Comparison of ENCODE assay signal across 8 cellular contexts in genomic region chr13:41905600-41906254, GRCh38. TPM values are rescaled to one million over a fixed set of nuclear protein-coding genes. Genes with fewer than 3 reads are reported as not detected.
DNase-seq lines count a peak whose midpoint lies in the region; ATAC-seq and TF ChIP-seq lines count a peak whose summit lies in the region.

No MANE protein-coding gene starts in this region.

- H3K27ac ChIP-seq in heart right ventricle, result no peak overlapping the region
- no peak overlapping the region for H3K27ac ChIP-seq in liver (ENCODE audit: low read depth in 1 of 2, low read length in 2 of 2)
- no peak overlapping the region for H3K27ac ChIP-seq in testis

- intact Hi-C loops in heart right ventricle (cut with DNase I) (loop anchor here in 6 of 10 donors (5.0 to 10.0 kb wide), 4 partner anchors 199 to 209 kb away; no protein-coding TSS in a partner anchor), Right ventricle myocardium superior (cut with DNase I) (no loop called here), testis (cut with DNase I; ENCODE audit: low total_unique reads) (no loop called here)

- in situ Hi-C loops in astrocyte of the cerebellum (cut with HindIII; ENCODE audit: low sequenced_read_pairs), result no loop called here

- TF ChIP-seq RAD21 in liver (IDR thresholded peaks at IDR 0.05), result peak; percentile 90 to 93

- H3K36me3 ChIP-seq in heart right ventricle, result peaks cover 0 to 67% (median 0%) of the 10 kb centered on the region in 9 donors
- peaks cover 0 to 12% (median 10%) of the 10 kb centered on the region in 4 donors for H3K36me3 ChIP-seq in liver (ENCODE audit: control insufficient read depth in 4 of 4, insufficient read depth in 3 of 4, low read depth in 1 of 4, low read length in 3 of 4)
- H3K36me3 ChIP-seq in testis (ENCODE audit: low read depth, missing control alignments), result no peaks in the 10 kb centered on the region

- H3K9me3 ChIP-seq in heart right ventricle, result no peaks in the 10 kb centered on the region
- no peaks in the 10 kb centered on the region for H3K9me3 ChIP-seq in liver (ENCODE audit: control insufficient read depth in 4 of 4, low read length in 3 of 4)
- H3K9me3 ChIP-seq in testis, result no peaks in the 10 kb centered on the region

- peak in 4 of 8 donors; percentile 35 to 52 (median 46) for ATAC-seq in heart right ventricle
- ATAC-seq in Right ventricle myocardium superior (ENCODE audit: poor library complexity), result no peak
- peak; percentile 84 for ATAC-seq in HG02610 (IDR thresholded peaks at IDR 0.05; ENCODE audit: unreplicated experiment)

- TF ChIP-seq CTCF in heart right ventricle (IDR thresholded peaks at IDR 0.05) (peak; percentile 17 to 72 (median 57)), NB4 (IDR thresholded peaks at IDR 0.05; ENCODE audit: low read depth, low read length) (peak; percentile 19), astrocyte of the cerebellum (IDR thresholded peaks at IDR 0.05; ENCODE audit: low read depth, low read length, missing control alignments) (peak; percentile 47), liver (IDR thresholded peaks at IDR 0.05; ENCODE audit: low read depth, low read length, missing input control) (peak; percentile 65), testis (IDR thresholded peaks at IDR 0.05) (no peak)

- DNase-seq in heart right ventricle (no peak), Right ventricle myocardium superior (no peak), NB4 (ENCODE audit: low read depth) (peak; percentile 34), astrocyte of the cerebellum (ENCODE audit: low read depth) (no peak), testis (no peak)
- no peak for DNase-seq in activated T-cell treated with anti-CD3 and anti-CD28 coated beads, Interleukin-2, amount 50 U/mL, for 48 hours

- no peaks in the 10 kb centered on the region for H3K27me3 ChIP-seq in heart right ventricle
- H3K27me3 ChIP-seq in liver (ENCODE audit: control insufficient read depth in 4 of 4, insufficient read depth in 4 of 4, low read length in 3 of 4), result no peaks in the 10 kb centered on the region
- H3K27me3 ChIP-seq in testis, result no peaks in the 10 kb centered on the region

- WGBS in heart right ventricle, 2 donors, result 47 to 50% methylated on average over 2 of the region's 2 CpGs
- WGBS in liver, result 51% methylated on average over 2 of the region's 2 CpGs
- 55 to 65% methylated on average over 2 of the region's 2 CpGs for WGBS in testis, 2 donors

- H3K4me1 ChIP-seq in heart right ventricle, result no peaks in the 10 kb centered on the region
- H3K4me1 ChIP-seq in liver (ENCODE audit: control insufficient read depth in 4 of 4, insufficient read depth in 4 of 4, low read length in 3 of 4), result no peaks in the 10 kb centered on the region
- no peaks in the 10 kb centered on the region for H3K4me1 ChIP-seq in testis

- TF ChIP-seq POLR2A in NB4 (IDR thresholded peaks at IDR 0.05; ENCODE audit: extremely low read depth, insufficient read length) (no peak), testis (IDR thresholded peaks at IDR 0.05) (no peak)

- H3K4me3 ChIP-seq in heart right ventricle (no peak overlapping the region), NB4 (ENCODE audit: low read depth, low read length) (no peak overlapping the region), astrocyte of the cerebellum (ENCODE audit: low read depth, low read length) (no peak overlapping the region), liver (ENCODE audit: low read depth in 1 of 3, low read length in 3 of 3) (no peak overlapping the region), testis (no peak overlapping the region)

- H3K9ac ChIP-seq in liver (ENCODE audit: low read depth in 1 of 2, low read length in 2 of 2), result no peak overlapping the region

TF ChIP-seq in liver, 16 proteins besides CTCF, POLR2A, EP300 and RAD21:
- TF ChIP-seq MAX (IDR thresholded peaks at IDR 0.05) (peak; percentile 7), EGR1 (IDR thresholded peaks at IDR 0.05; ENCODE audit: low read depth in 2 of 2) (no peak)

RNA-seq across cellular contexts. Expression of gene VWA8, which starts 55.2 kb away (rescaled TPM):
- total RNA-seq in heart right ventricle, result 10 to 100 TPM; 36.1 to 71.6 (median 60.8) TPM
- 10 to 100 TPM in 1 of 2 donors, 1 to 10 TPM in 1; 7.5 to 19.9 TPM for polyA plus RNA-seq in heart right ventricle
- 40.3 TPM for total RNA-seq in Right ventricle myocardium superior
- total RNA-seq in liver, result 10 to 100 TPM; 16.9 to 50.3 TPM
- polyA plus RNA-seq in liver, result 1 to 10 TPM; 7.1 to 8.0 TPM
- total RNA-seq in testis, result 10 to 100 TPM; 15.2 to 27.1 TPM
- polyA plus RNA-seq in testis (ENCODE audit: insufficient read depth, low read depth, low replicate concordance), result 6.9 TPM

Comparison
In these comparisons a context has a peak if more than half of its experiments do, and no peak if none do; other contexts are left out.
1. intact Hi-C loops: an anchor here in heart right ventricle (5.0 to 10.0 kb wide); none called in Right ventricle myocardium superior and testis.
2. CTCF ChIP-seq: peak in heart right ventricle (9 of 9), NB4 (single experiment), astrocyte of the cerebellum (single experiment) and liver (single experiment); none in testis (0 of 3).